Comparison of ENCODE assay signal across 7 cellular contexts in genomic region chr11:5690216-5690615, GRCh38. TPM values are rescaled to one million over a fixed set of nuclear protein-coding genes. Genes with fewer than 3 reads are reported as not detected.
A peak's percentile ranks its signal among the peaks of the same experiment; 100 is the strongest.
DNase-seq lines count a peak whose midpoint lies in the region; ATAC-seq, FAIRE-seq and TF ChIP-seq lines count a peak whose summit lies in the region.

No MANE protein-coding gene starts in this region.

- ATAC-seq in HG02870 (IDR thresholded peaks at IDR 0.05; ENCODE audit: unreplicated experiment): no peak

- no peak for FAIRE-seq in GM19239 (lab: Jason Lieb, UNC)

- in situ Hi-C loops in G401 (cut with HindIII; ENCODE audit: low sequenced_read_pairs): no loop called here

- H3K4me3 ChIP-seq in HL-60 (replicated peaks; ENCODE audit: insufficient read depth, low read length): peak overlapping the region; percentile 33

- DNase-seq in HL-60 (ENCODE audit: low read depth in 1 of 2, low spot score in 1 of 2): no peak
- DNase-seq in iris pigment epithelial cell (ENCODE audit: low read depth): peak; percentile 25
- DNase-seq in substantia nigra (lab: John Stamatoyannopoulos, UW): peak in 2 of 49 donors; percentile 5 to 13
- no peak for DNase-seq in G401 (ENCODE audit: low spot score)
- DNase-seq in GM19239 (ENCODE audit: insufficient read length, low spot score): no peak

- no peak for TF ChIP-seq CTCF in HL-60 (IDR thresholded peaks at IDR 0.05; ENCODE audit: insufficient read depth, low read length)

- H3K27ac ChIP-seq in HL-60 (replicated peaks) (peak overlapping the region; percentile 60), adipose tissue (ENCODE audit: low read depth, low read length) (peak overlapping the region; percentile 14), substantia nigra (ENCODE audit: low read depth, low read length, poor library complexity, severe bottlenecking) (peak overlapping the region; percentile 80)

- no peaks in the 10 kb centered on the region for H3K27me3 ChIP-seq in HL-60 (ENCODE audit: insufficient read depth, poor library complexity, severe bottlenecking)

- WGBS in adipose tissue, 3 donors: 2 to 49% (median 3%) methylated on average over 5 of the region's 5 CpGs

RNA-seq across cellular contexts. Expression of gene TRIM22, which starts 0.6 kb away (rescaled TPM):
- polyA plus RNA-seq in adipose tissue: 10 to 100 TPM in 2 of 3 donors, 1 to 10 TPM in 1; 8.3 to 43.7 (median 22.8) TPM
- total RNA-seq in G401 (2014; rRNA removed; shearing (Covaris generic)): 1.3 and 1.7 TPM in 2 replicates

RNA-seq across cellular contexts. Expression of gene TRIM5, which starts 5.3 kb away (rescaled TPM):
- 10 to 100 TPM in 1 of 3 donors, 1 to 10 TPM in 2; 7.7 to 11.2 (median 9.7) TPM for polyA plus RNA-seq in adipose tissue
- 11.1 and 14.3 TPM in 2 replicates for total RNA-seq in G401 (2014; rRNA removed; shearing (Covaris generic))

RNA-seq across cellular contexts. Expression of gene OR56B1, which starts 46.0 kb away (rescaled TPM):
- not detected for polyA plus RNA-seq in adipose tissue
- not detected in 2 replicates for total RNA-seq in G401 (2014; rRNA removed; shearing (Covaris generic))

Comparison
In these comparisons a context has a peak if more than half of its experiments do, and no peak if none do; other contexts are left out.
1. H3K27ac ChIP-seq: peak in every context shown above with its lines; median percentile 80 in substantia nigra; 60 in HL-60; 14 in adipose tissue.